ENCODE assay signal across 8 cellular contexts in the genomic region with DNA sequence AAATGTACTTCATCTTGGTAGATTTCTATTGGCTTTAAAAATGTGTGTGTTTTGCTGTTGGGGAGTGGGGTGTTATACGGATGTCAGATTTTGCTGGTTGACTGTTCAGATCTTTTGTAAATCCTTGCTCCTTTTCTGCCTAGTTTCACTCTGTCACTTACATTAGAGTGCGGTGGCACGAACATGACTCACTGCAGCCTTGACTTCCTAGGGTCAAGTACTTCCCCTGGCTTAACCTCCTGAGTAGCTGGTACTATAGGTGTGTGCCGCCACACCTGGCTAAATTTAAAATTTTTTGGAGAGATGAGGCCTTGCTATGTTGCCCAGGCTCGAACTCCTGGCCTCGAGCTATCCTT. TPM values are rescaled to one million over a fixed set of nuclear protein-coding genes. Genes with fewer than 3 reads are reported as not detected.
DNase-seq lines count a peak whose midpoint lies in the region; ATAC-seq and TF ChIP-seq lines count a peak whose summit lies in the region.
"Not testable (repeated sequence)": the region's sequence is repeated elsewhere in the genome, so short reads cannot be mapped to it uniquely, and the experiment has no call there.

No MANE protein-coding gene starts in this region.

- not testable (repeated sequence) for H2BK120ac ChIP-seq in trophoblast cell (ENCODE audit: insufficient read depth, low read length, poor library complexity)

- peak overlapping the region; percentile 67 for H3K27ac Mint-ChIP-seq in CD8-positive, alpha-beta T cell
- peak overlapping the region; percentile 81 for H3K27ac Mint-ChIP-seq in activated CD4-positive, alpha-beta T cell treated with anti-CD3 and anti-CD28 coated beads, Interleukin-2, amount 10 ng/mL, durations not matched to agents 24 days and 14 days
- peak overlapping the region in 4 of 5 experiments; percentile 51 to 92 (median 65) for H3K27ac Mint-ChIP-seq in brain

- H3K9me3 Mint-ChIP-seq in CD8-positive, alpha-beta T cell; activated CD4-positive, alpha-beta T cell treated with anti-CD3 and anti-CD28 coated beads, Interleukin-2, amount 10 ng/mL, durations not matched to agents 24 days and 14 days; brain: not testable (repeated sequence)

- peak overlapping the region; percentile 95 for H4K8ac ChIP-seq in trophoblast cell (ENCODE audit: low read depth, low read length)

- H3K9me3 ChIP-seq in CD8-positive, alpha-beta T cell (ENCODE audit: low read length); lung (ENCODE audit: control insufficient read depth in 2 of 2, insufficient read depth in 1 of 2, low read length in 1 of 2); trophoblast cell (ENCODE audit: insufficient read depth, low read depth, low read length); transverse colon: not testable (repeated sequence)

- not testable (repeated sequence) for H2AFZ ChIP-seq in trophoblast cell (ENCODE audit: insufficient read depth, low read length, poor library complexity)

- peak overlapping the region; percentile 91 for H3K4me3 Mint-ChIP-seq in CD8-positive, alpha-beta T cell
- peak overlapping the region; percentile 93 for H3K4me3 Mint-ChIP-seq in activated CD4-positive, alpha-beta T cell treated with anti-CD3 and anti-CD28 coated beads, Interleukin-2, amount 10 ng/mL, durations not matched to agents 24 days and 14 days
- H3K4me3 Mint-ChIP-seq in brain = peak overlapping the region; percentile 86 to 92 (median 87)

- not testable (repeated sequence) for H4K12ac ChIP-seq in trophoblast cell (ENCODE audit: low read depth, low read length)

- not testable (repeated sequence) for ATAC-seq in CD8-positive, alpha-beta T cell; lung (ENCODE audit: insufficient read depth, low FRiP score)

- not testable (repeated sequence) for H3K79me2 ChIP-seq in trophoblast cell (ENCODE audit: control insufficient read depth, insufficient read depth, low read length, poor library complexity)

- CTCF ChIA-PET in CD8-positive, alpha-beta T cell (lab: Charles Lee) = interaction anchor here (1.8 kb wide), 1 partner anchor 103 kb away, joined by 4 read pairs; no protein-coding TSS in a partner anchor

- intact Hi-C loops in CD8-positive, alpha-beta T cell (cut with DNase I, micrococcal nuclease) = loop anchor here (1.0 to 2.0 kb wide), 3 partner anchors 90 to 103 kb away; no protein-coding TSS in a partner anchor
- intact Hi-C loops in activated CD4-positive, alpha-beta T cell treated with anti-CD3 and anti-CD28 coated beads, Interleukin-2, amount 10 ng/mL, durations not matched to agents 24 days and 14 days (cut with micrococcal nuclease) = loop anchor here (2.0 kb wide), 1 partner anchor 90 kb away; no protein-coding TSS in a partner anchor
- intact Hi-C loops in transverse colon (cut with DNase I; ENCODE audit: low total_unique reads) = not testable (repeated sequence)

- H3K18ac ChIP-seq in trophoblast cell (ENCODE audit: low read length) = not testable (repeated sequence)

- DNase-seq in CD8-positive, alpha-beta T cell; LNCaP clone FGC (ENCODE audit: low read depth); activated CD4-positive, alpha-beta T cell treated with anti-CD3 and anti-CD28 coated beads, Interleukin-2, amount 10 ng/mL, durations not matched to agents 24 days and 14 days; fibroblast of pulmonary artery (ENCODE audit: low read depth); lung (ENCODE audit: low spot score); trophoblast cell; transverse colon: not testable (repeated sequence)

- H2BK5ac ChIP-seq in trophoblast cell (ENCODE audit: low read depth, low read length, poor library complexity) = not testable (repeated sequence)

- H3K4me2 ChIP-seq in trophoblast cell (ENCODE audit: low read length) = peak overlapping the region; percentile 66

- POLR2A ChIA-PET in CD8-positive, alpha-beta T cell (lab: Charles Lee) = not testable (repeated sequence)

- H3K27me3 ChIP-seq in CD8-positive, alpha-beta T cell (ENCODE audit: insufficient read depth, low read length); lung (ENCODE audit: control insufficient read depth, insufficient read depth); trophoblast cell (ENCODE audit: insufficient read depth, low read length); transverse colon: not testable (repeated sequence)

- H3K4me1 ChIP-seq in CD8-positive, alpha-beta T cell (ENCODE audit: insufficient read depth, low read length); lung (ENCODE audit: control insufficient read depth in 2 of 2, insufficient read depth in 2 of 2, low read length in 2 of 2); trophoblast cell (ENCODE audit: control insufficient read depth in 1 of 2, insufficient read depth in 2 of 2, low read length in 2 of 2); transverse colon: not testable (repeated sequence)

- not testable (repeated sequence) for H3K36me3 ChIP-seq in CD8-positive, alpha-beta T cell (ENCODE audit: insufficient read depth, low read length); lung (ENCODE audit: control insufficient read depth in 2 of 2, insufficient read depth in 2 of 2, low read length in 2 of 2); trophoblast cell (ENCODE audit: control insufficient read depth in 1 of 2, insufficient read depth in 2 of 2, low read length in 2 of 2); transverse colon

- H3K14ac ChIP-seq in trophoblast cell (ENCODE audit: low read length) = not testable (repeated sequence)

- H3K4ac ChIP-seq in trophoblast cell (ENCODE audit: low read depth, low read length) = peak overlapping the region; percentile 97

- TF ChIP-seq POLR2A in transverse colon (IDR thresholded peaks at IDR 0.05) = not testable (repeated sequence)

- TF ChIP-seq EP300 in transverse colon (IDR thresholded peaks at IDR 0.05; ENCODE audit: low read depth) = not testable (repeated sequence)

- WGBS in lung, 2 donors = 25 to 67% methylated on average over 3 to 5 of the region's 6 CpGs
- WGBS in trophoblast cell (ENCODE audit: extremely low coverage, insufficient coverage, insufficient read length) = no CpG with 5 or more reads among the region's 6 CpGs
- WGBS in transverse colon (ENCODE audit: low coverage in 1 of 2), 2 donors = 0% methylated on average over 2 of the region's 6 CpGs; no CpG with 5 or more reads in 1 of the 2 donors

- in situ Hi-C loops in transverse colon (cut with MboI; ENCODE audit: low pct_ligation_motif_present in 1 of 4, low pct_unique_long_range_greater_than_20kb in 1 of 4, low sequenced_read_pairs in 3 of 4) = not testable (repeated sequence)

- not testable (repeated sequence) for TF ChIP-seq CTCF in CD8-positive, alpha-beta T cell (IDR thresholded peaks at IDR 0.05); LNCaP clone FGC (IDR thresholded peaks at IDR 0.05; ENCODE audit: control insufficient read depth, extremely low read depth, insufficient read depth); brain (conservative IDR thresholded peaks at IDR 0.05); fibroblast of pulmonary artery (IDR thresholded peaks at IDR 0.05; ENCODE audit: low read length, missing control alignments); lung (IDR thresholded peaks at IDR 0.05; ENCODE audit: control extremely low read depth, extremely low read depth); transverse colon (IDR thresholded peaks at IDR 0.05)

- H3K23ac ChIP-seq in trophoblast cell (ENCODE audit: low read length) = not testable (repeated sequence)

- not testable (repeated sequence) for H2AK5ac ChIP-seq in trophoblast cell (ENCODE audit: low read length)

- not testable (repeated sequence) for H3K9ac ChIP-seq in trophoblast cell (ENCODE audit: low read length)

- not testable (repeated sequence) for H3K79me1 ChIP-seq in trophoblast cell (ENCODE audit: low read length)

- not testable (repeated sequence) for H4K91ac ChIP-seq in trophoblast cell (ENCODE audit: low read depth, low read length)

- peaks cover 16% of the 10 kb centered on the region for H3K36me3 Mint-ChIP-seq in CD8-positive, alpha-beta T cell
- not testable (repeated sequence) for H3K36me3 Mint-ChIP-seq in activated CD4-positive, alpha-beta T cell treated with anti-CD3 and anti-CD28 coated beads, Interleukin-2, amount 10 ng/mL, durations not matched to agents 24 days and 14 days (ENCODE audit: low read depth); brain

- peak overlapping the region; percentile 42 for H3K27ac ChIP-seq in CD8-positive, alpha-beta T cell (ENCODE audit: low read depth, low read length)
- H3K27ac ChIP-seq in lung (ENCODE audit: low read depth in 1 of 2, low read length in 1 of 2) (peak overlapping the region in 1 of 2 donors; percentile 81), transverse colon (peak overlapping the region; percentile 86 to 90 (median 87))
- not testable (repeated sequence) for H3K27ac ChIP-seq in trophoblast cell (ENCODE audit: low read depth, low read length)

- not testable (repeated sequence) for H2BK12ac ChIP-seq in trophoblast cell (ENCODE audit: low read length)

- H3K4me3 ChIP-seq in CD8-positive, alpha-beta T cell (ENCODE audit: low read depth, low read length) = peak overlapping the region; percentile 88
- peak overlapping the region; percentile 77 for H3K4me3 ChIP-seq in LNCaP clone FGC (ENCODE audit: low read depth, low read length)
- peak overlapping the region; percentile 71 for H3K4me3 ChIP-seq in fibroblast of pulmonary artery (replicated peaks; ENCODE audit: low read depth, low read length)
- peak overlapping the region; percentile 72 for H3K4me3 ChIP-seq in lung
- H3K4me3 ChIP-seq in trophoblast cell (ENCODE audit: low read depth, low read length) = not testable (repeated sequence)
- peak overlapping the region; percentile 47 to 98 (median 86) for H3K4me3 ChIP-seq in transverse colon

- not testable (repeated sequence) for H3K27me3 Mint-ChIP-seq in CD8-positive, alpha-beta T cell (ENCODE audit: low read depth); activated CD4-positive, alpha-beta T cell treated with anti-CD3 and anti-CD28 coated beads, Interleukin-2, amount 10 ng/mL, durations not matched to agents 24 days and 14 days; brain

- peaks cover 22% of the 10 kb centered on the region for H3K4me1 Mint-ChIP-seq in CD8-positive, alpha-beta T cell (ENCODE audit: low read depth)
- H3K4me1 Mint-ChIP-seq in activated CD4-positive, alpha-beta T cell treated with anti-CD3 and anti-CD28 coated beads, Interleukin-2, amount 10 ng/mL, durations not matched to agents 24 days and 14 days = peaks cover 11% of the 10 kb centered on the region
- H3K4me1 Mint-ChIP-seq in brain = peaks cover 31% of the 10 kb centered on the region

RNA-seq across cellular contexts. Expression of a gene that starts 54.0 kb away (rescaled TPM):
- not detected for total RNA-seq in CD8-positive, alpha-beta T cell
- not detected in 2 replicates for total RNA-seq in activated CD4-positive, alpha-beta T cell treated with anti-CD3 and anti-CD28 coated beads, Interleukin-2, amount 10 ng/mL, durations not matched to agents 24 days and 14 days
- not detected for polyA plus RNA-seq in brain (ENCODE audit: insufficient read depth, low read depth, low replicate concordance)
- not detected for total RNA-seq in lung
- under 1 TPM in 1 of 2 donors, not detected in 1; 0.11 TPM for polyA plus RNA-seq in lung
- polyA plus RNA-seq in trophoblast cell (2013) = not detected in 2 replicates
- total RNA-seq in transverse colon = not detected
